ENCODE assay signal across 8 cellular contexts in genomic region chr12:14884458-14884878, GRCh38. TPM values are rescaled to one million over a fixed set of nuclear protein-coding genes. Genes with fewer than 3 reads are reported as not detected.
A peak's percentile ranks its signal among the peaks of the same experiment; 100 is the strongest.
DNase-seq lines count a peak whose midpoint lies in the region; ATAC-seq and TF ChIP-seq lines count a peak whose summit lies in the region.

No MANE protein-coding gene starts in this region.

- TF ChIP-seq CTCF in dorsolateral prefrontal cortex (IDR thresholded peaks at IDR 0.05 in 54 of 56, conservative IDR thresholded peaks at IDR 0.05 in 2 of 56; ENCODE audit: low read depth in 1 of 56, partially characterized antibody in 56 of 56) = no peak

- peak overlapping the region in 42 of 59 donors; percentile 0 to 47 (median 18) for H3K4me3 ChIP-seq in dorsolateral prefrontal cortex
- H3K4me3 ChIP-seq in muscle layer of colon (ENCODE audit: low read depth in 1 of 2, low read length in 2 of 2) = peak overlapping the region; percentile 6 to 55

- intact Hi-C loops in dorsolateral prefrontal cortex (cut with DNase I) = no loop called here

- peaks cover 0 to 3% (median 0%) of the 10 kb centered on the region in 45 donors for H3K27me3 ChIP-seq in dorsolateral prefrontal cortex
- H3K27me3 ChIP-seq in muscle layer of colon (ENCODE audit: control insufficient read depth in 1 of 2, insufficient read depth in 2 of 2, low read length in 2 of 2) = no peaks in the 10 kb centered on the region

- H3K27ac ChIP-seq in dorsolateral prefrontal cortex = peak overlapping the region in 31 of 59 donors; percentile 2 to 76 (median 43)
- H3K27ac ChIP-seq in muscle layer of colon (ENCODE audit: low read depth, low read length) = peak overlapping the region; percentile 76

- H3K9ac ChIP-seq in muscle layer of colon (ENCODE audit: low read length) = peak overlapping the region; percentile 62

- H3K9me3 ChIP-seq in muscle layer of colon (ENCODE audit: low read length) = no peaks in the 10 kb centered on the region

- peaks cover 14% of the 10 kb centered on the region for H3K36me3 ChIP-seq in muscle layer of colon (ENCODE audit: insufficient read depth, low read length)

- H3K4me1 ChIP-seq in muscle layer of colon (ENCODE audit: insufficient read depth, low read length) = peaks cover 18% of the 10 kb centered on the region

- ATAC-seq in HG02884 (IDR thresholded peaks at IDR 0.05; ENCODE audit: unreplicated experiment) = peak; percentile 92

- DNase-seq in NCI-H187 (lab: John Stamatoyannopoulos, UW) (peak; percentile 24 to 41), NCI-H187 treated with DMSO at 0.1 percent for 48 hours (lab: John Stamatoyannopoulos, UW) (no peak), NCI-H2107 treated with DMSO at 0.1 percent for 48 hours (lab: John Stamatoyannopoulos, UW; ENCODE audit: unreplicated experiment) (peak; percentile 87), dorsolateral prefrontal cortex (peak in 8 of 10 donors; percentile 50 to 78 (median 69))
- DNase-seq in activated CD4-positive, alpha-beta T cell treated with anti-CD3 and anti-CD28 coated beads, Interleukin-2, amount 50 U/mL, for 24 hours (ENCODE audit: low read depth in 1 of 2, low spot score in 1 of 2) = peak; percentile 32 to 72
- DNase-seq in stimulated activated CD8-positive, alpha-beta memory T cell treated with anti-CD3 and anti-CD28 coated beads, Interleukin-7, amount 100 ng/mL, for 48 hours (ENCODE audit: extremely low read depth in 1 of 2, low read depth in 1 of 2) = peak; percentile 45 to 61

RNA-seq across cellular contexts. Expression of gene MGP, which starts 1.2 kb away (rescaled TPM):
- total RNA-seq in dorsolateral prefrontal cortex = 100 to 1,000 TPM in 3 of 120 experiments, 10 to 100 TPM in 76, 1 to 10 TPM in 41; 2.3 to 150 (median 13.2) TPM

RNA-seq across cellular contexts. Expression of gene ART4, which starts 41.1 kb away (rescaled TPM):
- 1 to 10 TPM in 5 of 120 experiments, under 1 TPM in 23, not detected in 92; 0.07 to 3.8 (median 0.48) TPM for total RNA-seq in dorsolateral prefrontal cortex

RNA-seq across cellular contexts. Expression of gene ERP27, which starts 53.9 kb away (rescaled TPM):
- total RNA-seq in dorsolateral prefrontal cortex = under 1 TPM in 22 of 120 experiments, not detected in 98; 0.19 to 0.83 (median 0.38) TPM
